In genomic region chr3:175105066-175105465, GRCh38 we compare ENCODE assay signal across 24 cellular contexts.
A peak's percentile ranks its signal among the peaks of the same experiment; 100 is the strongest.
DNase-seq lines count a peak whose midpoint lies in the region; ATAC-seq, FAIRE-seq and TF ChIP-seq lines count a peak whose summit lies in the region.
"Had no signal": no experiment of that assay in that cellular context is flagged by ENCODE, and none has a peak within 500 bp of the region (broad histone marks: within the 10 kb centered on the region; RNA-seq: fewer than 3 reads in every experiment).

No MANE protein-coding gene starts in this region.

- ATAC-seq in body of pancreas (no peak), HG02678 (IDR thresholded peaks at IDR 0.05; ENCODE audit: unreplicated experiment) (no peak), HG03442 (IDR thresholded peaks at IDR 0.05; ENCODE audit: unreplicated experiment) (no peak)
- ATAC-seq: activated naive CD4-positive, alpha-beta T cell treated with anti-CD3 and anti-CD28 coated beads, Interleukin-2, amount 50 U/mL, for 72 hours; heart left ventricle; left lung; stimulated activated naive B cell treated with anti-CD40 and anti-IgM and Interleukin-4, amounts not matched to agents 10 μg/mL and 1 μg/mL and 100 μg/mL, for 72 hours had no signal

- no peak overlapping the region for H3K27ac ChIP-seq in body of pancreas
- H3K27ac ChIP-seq: esophagus squamous epithelium, heart left ventricle, left lung, suprapubic skin had no signal

- intact Hi-C loops in body of pancreas (cut with DNase I): no loop called here
- intact Hi-C loops in cardiac septum (cut with DNase I): no loop called here

- no peak overlapping the region for H3K4me3 ChIP-seq in AG10803 (ENCODE audit: low read length)
- H3K4me3 ChIP-seq in bronchial epithelial cell (ENCODE audit: low read depth, low read length): no peak overlapping the region
- no peak overlapping the region for H3K4me3 ChIP-seq in body of pancreas
- H3K4me3 ChIP-seq: esophagus squamous epithelium, heart left ventricle, left lung, suprapubic skin had no signal

- no peaks in the 10 kb centered on the region for H3K9me3 ChIP-seq in body of pancreas
- H3K9me3 ChIP-seq: esophagus squamous epithelium, heart left ventricle, left lung, suprapubic skin had no signal

- FAIRE-seq in bronchial epithelial cell (lab: Jason Lieb, UNC): no peak
- FAIRE-seq: RCC 7860 had no signal

- H3K36me3 ChIP-seq in bronchial epithelial cell (ENCODE audit: control insufficient read depth, insufficient read depth, low read length) (no peaks in the 10 kb centered on the region), body of pancreas (replicated peaks in 1 of 2; ENCODE audit: insufficient read depth in 1 of 2, low read depth in 2 of 2) (no peaks in the 10 kb centered on the region)
- H3K36me3 ChIP-seq: esophagus squamous epithelium, heart left ventricle, left lung, suprapubic skin had no signal

- H3K27me3 ChIP-seq in bronchial epithelial cell (ENCODE audit: control insufficient read depth, insufficient read depth, low read length) (no peaks in the 10 kb centered on the region), body of pancreas (no peaks in the 10 kb centered on the region)
- H3K27me3 ChIP-seq: esophagus squamous epithelium, heart left ventricle, left lung, suprapubic skin had no signal

- DNase-seq in AG10803 (ENCODE audit: low read depth) (peak; percentile 20), LHCN-M2 (ENCODE audit: low read depth) (peak; percentile 8), bronchial epithelial cell (ENCODE audit: low read depth) (peak; percentile 33), iris pigment epithelial cell (ENCODE audit: low read depth) (peak; percentile 62), body of pancreas (no peak), cardiac septum (ENCODE audit: low spot score) (no peak)
- DNase-seq: activated CD4-positive, alpha-beta memory T cell treated with anti-CD3 and anti-CD28 coated beads for 36 hours; activated CD8-positive, alpha-beta memory T cell treated with anti-CD3 and anti-CD28 coated beads, Interleukin-2, amount 50 U/mL, for 48 hours; cortex of kidney; esophagus squamous epithelium; heart left ventricle; KBM-7; left lung; naive B cell; NCI-H1436 treated with DMSO at 0.1 percent for 48 hours; NCI-H526; nucleus accumbens; stimulated activated CD4-positive, alpha-beta T cell treated with anti-CD3 and anti-CD28 coated beads, Interleukin-4, amount 100 ng/mL, for 1 hour; stimulated activated naive B cell treated with anti-CD40 and anti-IgM and Interleukin-4, amounts not matched to agents 10 μg/mL and 1 μg/mL and 100 μg/mL, for 72 hours had no signal

- H3K4me1 ChIP-seq in body of pancreas: no peaks in the 10 kb centered on the region
- H3K4me1 ChIP-seq: esophagus squamous epithelium, heart left ventricle, left lung, suprapubic skin had no signal

- TF ChIP-seq POLR2A in body of pancreas (IDR thresholded peaks at IDR 0.05): no peak

- TF ChIP-seq CTCF in AG10803 (conservative IDR thresholded peaks at IDR 0.05; ENCODE audit: low read length) (no peak), bronchial epithelial cell (IDR thresholded peaks at IDR 0.05; ENCODE audit: insufficient read depth, low read length, severe bottlenecking) (no peak), body of pancreas (IDR thresholded peaks at IDR 0.05) (no peak)

Comparison
In these comparisons a context has a peak if more than half of its experiments do, and no peak if none do; other contexts are left out.
1. DNase-seq: peak in AG10803 (single experiment), LHCN-M2 (single experiment), bronchial epithelial cell (single experiment) and iris pigment epithelial cell (single experiment); none in body of pancreas (0 of 4) and cardiac septum (single experiment).